34 cellular contexts compared by ENCODE assay signal in genomic region chr3:47568901-47569300, GRCh38.
"Had no signal": no experiment of that assay in that cellular context is flagged by ENCODE, and none has a peak within 500 bp of the region (broad histone marks: within the 10 kb centered on the region; RNA-seq: fewer than 3 reads in every experiment).

No MANE protein-coding gene starts in this region.

- FAIRE-seq: astrocyte, TTC549 had no signal

- H3K36me3 ChIP-seq: adrenal gland, brain microvascular endothelial cell, breast epithelium had no signal

- ATAC-seq: activated CD8-positive, alpha-beta T cell treated with anti-CD3 and anti-CD28 coated beads for 36 hours; activated naive CD4-positive, alpha-beta T cell treated with anti-CD3 and anti-CD28 coated beads, Interleukin-2, amount 50 U/mL, for 72 hours; activated T-cell treated with anti-CD3 and anti-CD28 coated beads, Interleukin-2, amount 50 U/mL, for 4 hours; activated T-cell treated with anti-CD3 and anti-CD28 coated beads, Interleukin-2, amount 50 U/mL, for 72 hours; activated T-helper 17 cell treated with anti-CD3 and anti-CD28 coated beads, Interleukin-2, amount 50 U/mL, for 72 hours; body of pancreas had no signal

- H3K27me3 ChIP-seq: adrenal gland, body of pancreas, breast epithelium had no signal

- H3K27ac ChIP-seq: adrenal gland, body of pancreas, brain microvascular endothelial cell, breast epithelium, VCaP had no signal

- DNase-seq: activated B cell treated with CpG ODN at 0.5 μM for 24 hours; activated CD4-positive, alpha-beta memory T cell treated with anti-CD3 and anti-CD28 coated beads for 36 hours; activated CD4-positive, alpha-beta T cell treated with anti-CD3 and anti-CD28 coated beads for 4 hours; activated CD4-positive, alpha-beta T cell treated with anti-CD3 and anti-CD28 coated beads, Interleukin-2, amount 10 ng/mL, durations not matched to agents 24 days and 14 days; activated CD4-positive, alpha-beta T cell treated with anti-CD3 and anti-CD28 coated beads, Interleukin-2, amount 50 U/mL, for 1 hour; activated CD4-positive, alpha-beta T cell treated with anti-CD3 and anti-CD28 coated beads, Interleukin-2, amount 50 U/mL, for 4 hours; activated CD4-positive, CD25-positive, alpha-beta regulatory T cell treated with anti-CD3 and anti-CD28 coated beads, Interleukin-2, amount 50 U/mL, for 72 hours; activated CD8-positive, alpha-beta memory T cell treated with anti-CD3 and anti-CD28 coated beads, Interleukin-2, amount 50 U/mL, for 4 hours; activated CD8-positive, alpha-beta T cell treated with anti-CD3 and anti-CD28 coated beads for 36 hours; activated effector memory CD4-positive, alpha-beta T cell treated with anti-CD3 and anti-CD28 coated beads, Interleukin-2, amount 50 U/mL, for 16 hours; activated gamma-delta T cell treated with Interleukin-2 at 50 U/mL for 16 hours; activated naive CD4-positive, alpha-beta T cell; activated naive CD4-positive, alpha-beta T cell treated with anti-CD3 and anti-CD28 coated beads for 36 hours; activated naive CD4-positive, alpha-beta T cell treated with anti-CD3 and anti-CD28 coated beads, Interleukin-2, amount 50 U/mL, for 16 hours; activated naive CD8-positive, alpha-beta T cell treated with anti-CD3 and anti-CD28 coated beads for 36 hours; activated T-cell treated with anti-CD3 and anti-CD28 coated beads for 4 hours; activated T-cell treated with anti-CD3 and anti-CD28 coated beads, Interleukin-2, amount 50 U/mL, for 1 hour; activated T-cell treated with anti-CD3 and anti-CD28 coated beads, Interleukin-2, amount 50 U/mL, for 4 hours; activated T-cell treated with anti-CD3 and anti-CD28 coated beads, Interleukin-2, amount 50 U/mL, for 72 hours; adrenal gland; amniotic stem cell; aorta; body of pancreas; brain microvascular endothelial cell; central memory CD4-positive, alpha-beta T cell; T-helper 1 cell; T-helper 2 cell; T-helper 9 cell had no signal

- H3K4me3 ChIP-seq: adrenal gland, body of pancreas, breast epithelium had no signal

- H3K9me3 ChIP-seq: adrenal gland, body of pancreas, breast epithelium had no signal

- H3K4me1 ChIP-seq: adrenal gland, body of pancreas, breast epithelium had no signal
